ENCODE assay signal across 10 cellular contexts in genomic region chr1:183806650-183807049, GRCh38. TPM values are rescaled to one million over a fixed set of nuclear protein-coding genes. Genes with fewer than 3 reads are reported as not detected.
DNase-seq lines count a peak whose midpoint lies in the region; ATAC-seq and TF ChIP-seq lines count a peak whose summit lies in the region.
"Had no signal": no experiment of that assay in that cellular context is flagged by ENCODE, and none has a peak within 500 bp of the region (broad histone marks: within the 10 kb centered on the region; RNA-seq: fewer than 3 reads in every experiment).

No MANE protein-coding gene starts in this region.

- H3K4me1 Mint-ChIP-seq in activated CD4-positive, alpha-beta T cell treated with anti-CD3 and anti-CD28 coated beads, Interleukin-2, amount 10 ng/mL, durations not matched to agents 24 days and 14 days, result peaks cover 11% of the 10 kb centered on the region
- peaks cover 7% of the 10 kb centered on the region for H3K4me1 Mint-ChIP-seq in stimulated activated effector memory CD8-positive, alpha-beta T cell treated with anti-CD3 and anti-CD28 coated beads, Interleukin-12 subunit alpha, Interleukin-12 subunit beta, amount 100 ng/mL, for 72 hours

- ATAC-seq in stimulated activated effector memory CD8-positive, alpha-beta T cell treated with anti-CD3 and anti-CD28 coated beads, Interleukin-12 subunit alpha, Interleukin-12 subunit beta, amount 100 ng/mL, for 72 hours, result no peak

- TF ChIP-seq CTCF in GM12875 (IDR thresholded peaks at IDR 0.05; ENCODE audit: borderline replicate concordance, insufficient read depth, low read depth, low read length) (no peak), adrenal gland (IDR thresholded peaks at IDR 0.05) (no peak), smooth muscle cell (IDR thresholded peaks at IDR 0.05; ENCODE audit: borderline replicate concordance, insufficient read depth, poor library complexity, severe bottlenecking) (no peak)

- no peak overlapping the region for H2AFZ ChIP-seq in smooth muscle cell (ENCODE audit: low read depth)

- H3K9me3 ChIP-seq in adrenal gland (replicated peaks in 1 of 3) (peaks cover 0 to 6% (median 0%) of the 10 kb centered on the region in 3 donors), iPS-20b (ENCODE audit: insufficient read depth, low read depth, low read length) (no peaks in the 10 kb centered on the region), smooth muscle cell (replicated peaks; ENCODE audit: low read depth) (no peaks in the 10 kb centered on the region)

- DNase-seq in adrenal gland (no peak), smooth muscle cell (lab: John Stamatoyannopoulos, UW; ENCODE audit: unreplicated experiment) (no peak), HUDEP-2 (lab: John Stamatoyannopoulos, UW; ENCODE audit: unreplicated experiment in 76 of 76) (no peak)
- no peak for DNase-seq in activated CD4-positive, CD25-positive, alpha-beta regulatory T cell (lab: John Stamatoyannopoulos, UW)
- DNase-seq in activated CD4-positive, alpha-beta T cell treated with anti-CD3 and anti-CD28 coated beads, Interleukin-2, amount 10 ng/mL, durations not matched to agents 24 days and 14 days, result no peak
- no peak for DNase-seq in stimulated activated effector memory CD8-positive, alpha-beta T cell treated with anti-CD3 and anti-CD28 coated beads, Interleukin-12 subunit alpha, Interleukin-12 subunit beta, amount 100 ng/mL, for 72 hours (ENCODE audit: low spot score in 2 of 2)
- DNase-seq: activated naive CD8-positive, alpha-beta T cell treated with anti-CD3 and anti-CD28 coated beads for 36 hours had no signal

- H3K27ac ChIP-seq in adrenal gland, result peak overlapping the region in 4 of 5 donors; percentile 0 to 91 (median 48)
- H3K27ac ChIP-seq in iPS-20b (ENCODE audit: low read length), result no peak overlapping the region
- peak overlapping the region; percentile 93 for H3K27ac ChIP-seq in smooth muscle cell (ENCODE audit: low read depth)

- H3K36me3 Mint-ChIP-seq in activated CD4-positive, alpha-beta T cell treated with anti-CD3 and anti-CD28 coated beads, Interleukin-2, amount 10 ng/mL, durations not matched to agents 24 days and 14 days (ENCODE audit: low read depth), result no peaks in the 10 kb centered on the region
- no peaks in the 10 kb centered on the region for H3K36me3 Mint-ChIP-seq in stimulated activated effector memory CD8-positive, alpha-beta T cell treated with anti-CD3 and anti-CD28 coated beads, Interleukin-12 subunit alpha, Interleukin-12 subunit beta, amount 100 ng/mL, for 72 hours

- H3K9me3 Mint-ChIP-seq in activated CD4-positive, alpha-beta T cell treated with anti-CD3 and anti-CD28 coated beads, Interleukin-2, amount 10 ng/mL, durations not matched to agents 24 days and 14 days, result peaks cover 5% of the 10 kb centered on the region
- H3K9me3 Mint-ChIP-seq in stimulated activated effector memory CD8-positive, alpha-beta T cell treated with anti-CD3 and anti-CD28 coated beads, Interleukin-12 subunit alpha, Interleukin-12 subunit beta, amount 100 ng/mL, for 72 hours, result peaks cover 3% of the 10 kb centered on the region

- intact Hi-C loops in adrenal gland (cut with DNase I), result no loop called here
- intact Hi-C loops in activated CD4-positive, alpha-beta T cell treated with anti-CD3 and anti-CD28 coated beads, Interleukin-2, amount 10 ng/mL, durations not matched to agents 24 days and 14 days (cut with micrococcal nuclease), result loop anchor here (2.0 to 5.0 kb wide), 2 partner anchors 36 to 108 kb away; no protein-coding TSS in a partner anchor

- H3K27me3 ChIP-seq in adrenal gland (no peaks in the 10 kb centered on the region), iPS-20b (ENCODE audit: insufficient read depth, low read length) (peaks cover 31% of the 10 kb centered on the region), smooth muscle cell (ENCODE audit: low read depth) (no peaks in the 10 kb centered on the region)

- H3K27me3 Mint-ChIP-seq in activated CD4-positive, alpha-beta T cell treated with anti-CD3 and anti-CD28 coated beads, Interleukin-2, amount 10 ng/mL, durations not matched to agents 24 days and 14 days, result peaks cover 3% of the 10 kb centered on the region

- H4K20me1 ChIP-seq in smooth muscle cell (ENCODE audit: low read depth), result peaks cover 4% of the 10 kb centered on the region

- peaks cover 21 to 52% of the 10 kb centered on the region in 2 donors for H3K4me1 ChIP-seq in adrenal gland (replicated peaks in 1 of 2)
- H3K4me1 ChIP-seq in iPS-20b (ENCODE audit: insufficient read depth, low read length), result peaks cover 18% of the 10 kb centered on the region
- H3K4me1 ChIP-seq in smooth muscle cell (ENCODE audit: low read depth), result peaks cover 65% of the 10 kb centered on the region

- peaks cover 21% of the 10 kb centered on the region for H3F3A ChIP-seq in smooth muscle cell (ENCODE audit: low read depth)

- H3K9ac ChIP-seq in iPS-20b (ENCODE audit: low read depth, low read length), result no peak overlapping the region
- no peak overlapping the region for H3K9ac ChIP-seq in smooth muscle cell (ENCODE audit: low read depth)

- peaks cover 29% of the 10 kb centered on the region for H3K79me2 ChIP-seq in smooth muscle cell (ENCODE audit: low read depth)

- H3K4me2 ChIP-seq in smooth muscle cell, result peak overlapping the region; percentile 92

- no peak for TF ChIP-seq POLR2A in adrenal gland (IDR thresholded peaks at IDR 0.05)

- no peak overlapping the region for H3K27ac Mint-ChIP-seq in activated CD4-positive, alpha-beta T cell treated with anti-CD3 and anti-CD28 coated beads, Interleukin-2, amount 10 ng/mL, durations not matched to agents 24 days and 14 days
- no peak overlapping the region for H3K27ac Mint-ChIP-seq in stimulated activated effector memory CD8-positive, alpha-beta T cell treated with anti-CD3 and anti-CD28 coated beads, Interleukin-12 subunit alpha, Interleukin-12 subunit beta, amount 100 ng/mL, for 72 hours
- H3K27ac Mint-ChIP-seq: activated naive CD8-positive, alpha-beta T cell treated with anti-CD3 and anti-CD28 coated beads for 36 hours; stimulated activated naive CD8-positive, alpha-beta T cell treated with anti-CD3 and anti-CD28 coated beads, Interleukin-15, Interleukin-2, amounts not matched to agents 100 ng/mL and 50 ng/mL, for 24 hours had no signal

- WGBS in adrenal gland, 4 donors, result 62 to 67% (median 63%) methylated on average over 1 of the region's 1 CpG; no CpG with 5 or more reads in 1 of the 4 donors
- WGBS in smooth muscle cell (ENCODE audit: low lambda C conversion rate), result 32% methylated on average over 1 of the region's 1 CpG

- H3K4me3 ChIP-seq in GM12875 (ENCODE audit: low read depth, low read length), result peak overlapping the region; percentile 31
- peak overlapping the region in 1 of 4 donors; percentile 93 for H3K4me3 ChIP-seq in adrenal gland
- peak overlapping the region; percentile 27; the same call in 1 of the 2 replicates for H3K4me3 ChIP-seq in iPS-20b (ENCODE audit: low read length)
- peak overlapping the region; percentile 83 for H3K4me3 ChIP-seq in smooth muscle cell

- H3K36me3 ChIP-seq in adrenal gland (replicated peaks in 1 of 2), result no peaks in the 10 kb centered on the region
- no peaks in the 10 kb centered on the region for H3K36me3 ChIP-seq in iPS-20b (ENCODE audit: insufficient read depth, low read depth, low read length)
- no peaks in the 10 kb centered on the region for H3K36me3 ChIP-seq in smooth muscle cell (ENCODE audit: low read depth)

- H3K4me3 Mint-ChIP-seq in activated CD4-positive, alpha-beta T cell treated with anti-CD3 and anti-CD28 coated beads, Interleukin-2, amount 10 ng/mL, durations not matched to agents 24 days and 14 days, result no peak overlapping the region
- no peak overlapping the region for H3K4me3 Mint-ChIP-seq in stimulated activated effector memory CD8-positive, alpha-beta T cell treated with anti-CD3 and anti-CD28 coated beads, Interleukin-12 subunit alpha, Interleukin-12 subunit beta, amount 100 ng/mL, for 72 hours
- H3K4me3 Mint-ChIP-seq: activated naive CD8-positive, alpha-beta T cell treated with anti-CD3 and anti-CD28 coated beads for 36 hours; stimulated activated naive CD8-positive, alpha-beta T cell treated with anti-CD3 and anti-CD28 coated beads, Interleukin-15, Interleukin-2, amounts not matched to agents 100 ng/mL and 50 ng/mL, for 24 hours had no signal

RNA-seq across cellular contexts. Expression of gene RGL1, which starts 1.7 kb away (rescaled TPM):
- total RNA-seq in adrenal gland (10 to 100 TPM; 30.5 to 76.9 (median 55.2) TPM), smooth muscle cell (21.1 and 26.3 TPM in 2 replicates)
- polyA plus RNA-seq in adrenal gland (10 to 100 TPM; 15.5 to 28.1 (median 18.6) TPM), smooth muscle cell (13.4 and 21.4 TPM in 2 replicates)
- 1.7 and 2.0 TPM in 2 replicates for total RNA-seq in activated CD4-positive, alpha-beta T cell treated with anti-CD3 and anti-CD28 coated beads, Interleukin-2, amount 10 ng/mL, durations not matched to agents 24 days and 14 days
